In genomic region chr5:149422429-149423286, GRCh38 we compare ENCODE assay signal across 10 cellular contexts. TPM values are rescaled to one million over a fixed set of nuclear protein-coding genes. Genes with fewer than 3 reads are reported as not detected.
DNase-seq lines count a peak whose midpoint lies in the region; ATAC-seq, FAIRE-seq and TF ChIP-seq lines count a peak whose summit lies in the region.
"Had no signal": no experiment of that assay in that cellular context is flagged by ENCODE, and none has a peak within 500 bp of the region (broad histone marks: within the 10 kb centered on the region; RNA-seq: fewer than 3 reads in every experiment).

No MANE protein-coding gene starts in this region.

- H3K4me3 Mint-ChIP-seq in activated T-cell treated with anti-CD3 and anti-CD28 coated beads, Interleukin-2, amount 50 U/mL, for 4 hours = no peak overlapping the region
- H3K4me3 Mint-ChIP-seq in activated T-cell treated with anti-CD3 and anti-CD28 coated beads, Interleukin-2, amount 50 U/mL, for 24 hours = no peak overlapping the region

- no peak for TF ChIP-seq POLR2A in H54 (IDR thresholded peaks at IDR 0.05; ENCODE audit: low read depth, low read length)

- no peak overlapping the region for H3K4ac ChIP-seq in mesendoderm (ENCODE audit: low read depth, low read length)

- peak overlapping the region; percentile 23 for H2BK5ac ChIP-seq in mesendoderm (ENCODE audit: low read length)

- H2AK5ac ChIP-seq in mesendoderm (ENCODE audit: low read length) = peak overlapping the region; percentile 62

- H3K18ac ChIP-seq in mesendoderm (ENCODE audit: low read length) = peak overlapping the region; percentile 5

- no peaks in the 10 kb centered on the region for H3K27me3 ChIP-seq in duodenal mucosa (ENCODE audit: control insufficient read depth in 1 of 2, insufficient read depth in 2 of 2, low read length in 2 of 2)
- no peaks in the 10 kb centered on the region for H3K27me3 ChIP-seq in mesendoderm (ENCODE audit: insufficient read depth, low read length, poor library complexity)

- H3K79me1 ChIP-seq in mesendoderm (ENCODE audit: low read length) = no peaks in the 10 kb centered on the region

- H3K56ac ChIP-seq in mesendoderm (ENCODE audit: low read length) = peak overlapping the region; percentile 80

- peaks cover 0 to 4% of the 10 kb centered on the region in 2 donors for H3K36me3 ChIP-seq in duodenal mucosa (ENCODE audit: control insufficient read depth in 1 of 2, insufficient read depth in 2 of 2, low read length in 2 of 2)
- no peaks in the 10 kb centered on the region for H3K36me3 ChIP-seq in mesendoderm (ENCODE audit: control insufficient read depth, insufficient read depth, low read length)

- DNase-seq in activated T-cell treated with anti-CD3 and anti-CD28 coated beads, Interleukin-2, amount 50 U/mL, for 4 hours = no peak
- DNase-seq in activated T-cell treated with anti-CD3 and anti-CD28 coated beads, Interleukin-2, amount 50 U/mL, for 24 hours = no peak
- DNase-seq in mesendoderm (peak; percentile 83), urothelium cell line (ENCODE audit: low spot score) (peak; percentile 74), NOMO-1 treated with DMSO at 0.1 percent for 48 hours (lab: John Stamatoyannopoulos, UW; ENCODE audit: unreplicated experiment) (no peak), H54 (ENCODE audit: insufficient read length, low spot score) (no peak)
- DNase-seq: NK-92 treated with Interleukin-12 subunit alpha and Interleukin-12 subunit beta, amount 100 ng/mL, for 24 hours had no signal

- no peaks in the 10 kb centered on the region for H3K9me3 Mint-ChIP-seq in activated T-cell treated with anti-CD3 and anti-CD28 coated beads, Interleukin-2, amount 50 U/mL, for 4 hours
- H3K9me3 Mint-ChIP-seq in activated T-cell treated with anti-CD3 and anti-CD28 coated beads, Interleukin-2, amount 50 U/mL, for 24 hours = no peaks in the 10 kb centered on the region

- H3K36me3 Mint-ChIP-seq in activated T-cell treated with anti-CD3 and anti-CD28 coated beads, Interleukin-2, amount 50 U/mL, for 4 hours (ENCODE audit: insufficient read depth) = no peaks in the 10 kb centered on the region
- H3K36me3 Mint-ChIP-seq in activated T-cell treated with anti-CD3 and anti-CD28 coated beads, Interleukin-2, amount 50 U/mL, for 24 hours (ENCODE audit: low read depth) = no peaks in the 10 kb centered on the region

- ATAC-seq in activated T-cell treated with anti-CD3 and anti-CD28 coated beads, Interleukin-2, amount 50 U/mL, for 4 hours = peak; percentile 21 to 51
- ATAC-seq in HG02763 (IDR thresholded peaks at IDR 0.05; ENCODE audit: unreplicated experiment) = no peak

- H3K23ac ChIP-seq in mesendoderm (ENCODE audit: low read length) = no peak overlapping the region

- peaks cover 4% of the 10 kb centered on the region for H3K4me1 Mint-ChIP-seq in activated T-cell treated with anti-CD3 and anti-CD28 coated beads, Interleukin-2, amount 50 U/mL, for 4 hours (ENCODE audit: low read depth)
- peaks cover 13% of the 10 kb centered on the region for H3K4me1 Mint-ChIP-seq in activated T-cell treated with anti-CD3 and anti-CD28 coated beads, Interleukin-2, amount 50 U/mL, for 24 hours (ENCODE audit: low read depth)

- H4K5ac ChIP-seq in mesendoderm (ENCODE audit: low read length) = no peak overlapping the region

- H4K8ac ChIP-seq in mesendoderm (ENCODE audit: low read depth, low read length) = peak overlapping the region; percentile 70

- FAIRE-seq in urothelium cell line (lab: Jason Lieb, UNC) (peak; percentile 30), H54 (lab: Jason Lieb, UNC) (no peak)
- FAIRE-seq: A204.1 had no signal

- H3K9me3 ChIP-seq in duodenal mucosa (ENCODE audit: control insufficient read depth in 1 of 2, low read length in 2 of 2) = no peaks in the 10 kb centered on the region

- H3K4me3 ChIP-seq in duodenal mucosa (ENCODE audit: low read depth in 1 of 2, low read length in 2 of 2) (no peak overlapping the region), mesendoderm (ENCODE audit: low read length) (no peak overlapping the region)

- H3K27ac ChIP-seq in duodenal mucosa (ENCODE audit: low read depth, low read length) (peak overlapping the region; percentile 72), mesendoderm (ENCODE audit: low read depth, low read length) (peak overlapping the region; percentile 55)

- no peaks in the 10 kb centered on the region for H3K27me3 Mint-ChIP-seq in activated T-cell treated with anti-CD3 and anti-CD28 coated beads, Interleukin-2, amount 50 U/mL, for 4 hours (ENCODE audit: low read depth)
- peaks cover 5% of the 10 kb centered on the region for H3K27me3 Mint-ChIP-seq in activated T-cell treated with anti-CD3 and anti-CD28 coated beads, Interleukin-2, amount 50 U/mL, for 24 hours

- no peak overlapping the region for H3K4me2 ChIP-seq in mesendoderm (ENCODE audit: low read length)

- no peaks in the 10 kb centered on the region for H3K79me2 ChIP-seq in mesendoderm (ENCODE audit: control insufficient read depth, insufficient read depth, low read length)

- no peak overlapping the region for H3K27ac Mint-ChIP-seq in activated T-cell treated with anti-CD3 and anti-CD28 coated beads, Interleukin-2, amount 50 U/mL, for 24 hours

- H3K4me1 ChIP-seq in duodenal mucosa (ENCODE audit: control insufficient read depth in 1 of 2, insufficient read depth in 2 of 2, low read length in 2 of 2) (peaks cover 9 to 20% of the 10 kb centered on the region in 2 donors), mesendoderm (ENCODE audit: control insufficient read depth, low read depth, low read length) (peaks cover 9% of the 10 kb centered on the region)

- no peak overlapping the region for H2BK120ac ChIP-seq in mesendoderm (ENCODE audit: low read depth, low read length)

- H3K9ac ChIP-seq in duodenal mucosa (ENCODE audit: low read depth in 1 of 2, low read length in 2 of 2) = peak overlapping the region in 1 of 2 donors; percentile 41
- peak overlapping the region; percentile 13 for H3K9ac ChIP-seq in mesendoderm (ENCODE audit: low read length)

- no CpG with 5 or more reads among the region's 22 CpGs for WGBS in mesendoderm (ENCODE audit: extremely low coverage, insufficient coverage, low lambda C conversion rate)

- no peak overlapping the region for H2BK15ac ChIP-seq in mesendoderm (replicated peaks; ENCODE audit: low read depth)

RNA-seq across cellular contexts. Expression of gene IL17B, which starts 43.6 kb away (rescaled TPM):
- not detected for total RNA-seq in activated T-cell treated with anti-CD3 and anti-CD28 coated beads, Interleukin-2, amount 50 U/mL, for 4 hours
- 0.10 TPM for polyA plus RNA-seq in mesendoderm (2013, experiment 1 of 2)
- not detected for polyA plus RNA-seq in mesendoderm (2013, experiment 2 of 2)

Comparison
In these comparisons a context has a peak if more than half of its experiments do, and no peak if none do; other contexts are left out.
1. DNase-seq: peak in mesendoderm (single experiment) and urothelium cell line (single experiment); none in activated T-cell treated with anti-CD3 and anti-CD28 coated beads, Interleukin-2, amount 50 U/mL, for 4 hours (single experiment), activated T-cell treated with anti-CD3 and anti-CD28 coated beads, Interleukin-2, amount 50 U/mL, for 24 hours (single experiment), NOMO-1 treated with DMSO at 0.1 percent for 48 hours (single experiment) and H54 (single experiment).